In genomic region chr18:1732143-1732542, GRCh38 we compare ENCODE assay signal across 18 cellular contexts.
"Had no signal": no experiment of that assay in that cellular context is flagged by ENCODE, and none has a peak within 500 bp of the region (broad histone marks: within the 10 kb centered on the region; RNA-seq: fewer than 3 reads in every experiment).

No MANE protein-coding gene starts in this region.

- H3K4me2 ChIP-seq: SK-N-SH had no signal

- DNase-seq: KBM-7, MV-4-11, NCI-H1048, NCI-H1105, NCI-H1417, NCI-H1436 treated with DMSO at 0.1 percent for 48 hours, NCI-H1694, NCI-H187 treated with DMSO at 0.1 percent for 48 hours, NCI-H2029 treated with DMSO at 0.1 percent for 48 hours, NCI-H2171 treated with DMSO at 0.1 percent for 48 hours, NCI-H345, NCI-H446 treated with DMSO at 0.1 percent for 48 hours, NCI-H510A treated with DMSO at 0.1 percent for 48 hours, NCI-H526, SHP77, SK-N-SH, SW 1271 had no signal

- H3K9ac ChIP-seq: SK-N-SH had no signal

- H3K9me2 ChIP-seq: SK-N-SH had no signal

- H3K27ac ChIP-seq: RWPE1 had no signal

- H3K9me3 ChIP-seq: SK-N-SH had no signal
